ENCODE assay signal across 18 cellular contexts in the genomic region with DNA sequence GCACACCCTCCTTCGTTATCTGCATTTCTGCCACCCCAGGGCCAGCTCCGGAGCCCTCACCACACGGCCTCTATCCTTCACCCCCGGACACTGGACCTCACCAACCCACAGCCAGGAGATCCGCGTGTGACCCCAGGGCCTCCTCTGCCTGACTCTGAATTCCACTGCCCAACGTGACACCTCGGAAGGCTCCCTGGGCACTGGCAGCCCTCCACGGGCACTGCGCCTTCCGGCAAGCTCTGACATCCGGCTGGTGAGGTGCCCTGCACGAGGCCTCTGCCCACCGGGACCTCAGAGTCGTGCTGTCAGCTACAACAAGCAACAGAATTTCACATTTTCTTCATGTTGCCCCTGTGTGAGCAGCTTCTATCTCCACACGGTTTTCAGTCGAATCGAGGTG.
DNase-seq lines count a peak whose midpoint lies in the region; ATAC-seq and TF ChIP-seq lines count a peak whose summit lies in the region.
"Had no signal": no experiment of that assay in that cellular context is flagged by ENCODE, and none has a peak within 500 bp of the region (broad histone marks: within the 10 kb centered on the region; RNA-seq: fewer than 3 reads in every experiment).

No MANE protein-coding gene starts in this region.

- H2BK12ac ChIP-seq in mesenchymal stem cell (ENCODE audit: low read length in 2 of 2): no peak overlapping the region

- H2BK15ac ChIP-seq in mesenchymal stem cell (ENCODE audit: low read depth, poor library complexity, severe bottlenecking): no peak overlapping the region

- H3K4me1 Mint-ChIP-seq in MCF 10A (ENCODE audit: insufficient read depth, unreplicated experiment) (peaks cover 17% of the 10 kb centered on the region), type B pancreatic cell (ENCODE audit: unreplicated experiment) (peaks cover 10% of the 10 kb centered on the region)

- H3K27ac ChIP-seq in mammary epithelial cell (ENCODE audit: insufficient read depth, low read depth, low read length) (no peak overlapping the region), RWPE2 (ENCODE audit: poor library complexity, severe bottlenecking) (no peak overlapping the region), mesenchymal stem cell (ENCODE audit: low read length, poor library complexity, severe bottlenecking) (no peak overlapping the region)
- H3K27ac ChIP-seq: HL-60, PC-9 had no signal

- in situ Hi-C loops in mammary epithelial cell (cut with MboI; ENCODE audit: low sequenced_read_pairs in 2 of 2): no loop called here

- ATAC-seq in RWPE2 (ENCODE audit: low read depth) (no peak), HG03469 (IDR thresholded peaks at IDR 0.05; ENCODE audit: unreplicated experiment) (no peak)
- ATAC-seq: K562 had no signal

- 93% methylated on average over 18 of the region's 18 CpGs for WGBS in mammary epithelial cell (ENCODE audit: low coverage, missing lambda C conversion rate)
- WGBS in mesenchymal stem cell: 96% methylated on average over 18 of the region's 18 CpGs

- intact Hi-C loops in MCF 10A (cut with micrococcal nuclease) (no loop called here), mammary epithelial cell (cut with micrococcal nuclease) (no loop called here)

- H2AFZ ChIP-seq in mammary epithelial cell (ENCODE audit: low read depth, low read length) (no peak overlapping the region), mesenchymal stem cell (ENCODE audit: low read depth, low read length) (no peak overlapping the region)
- H2AFZ ChIP-seq: PC-9 had no signal

- POLR2A ChIA-PET in MCF 10A (lab: Yijun Ruan, JAX): no interaction called here

- CTCF ChIA-PET in MCF 10A (lab: Yijun Ruan, JAX) (interaction anchor here (1.7 kb wide), 1 partner anchor 405 kb away, joined by 4 read pairs; no protein-coding TSS in a partner anchor), mammary epithelial cell (lab: Charles Lee; ENCODE audit: low non-redundant PET) (interaction anchor here (0.6 kb wide), 1 partner anchor 10 kb away, joined by 3 read pairs; no protein-coding TSS in a partner anchor)

- H3K18ac ChIP-seq in mesenchymal stem cell (ENCODE audit: low read depth in 1 of 2, low read length in 2 of 2): no peak overlapping the region

- H3K27me3 ChIP-seq in mammary epithelial cell (ENCODE audit: insufficient read depth, low read length) (no peaks in the 10 kb centered on the region), RWPE2 (ENCODE audit: insufficient read depth, poor library complexity, severe bottlenecking) (no peaks in the 10 kb centered on the region), mesenchymal stem cell (ENCODE audit: control insufficient read depth in 1 of 2, insufficient read depth in 1 of 2, low read length in 2 of 2) (no peaks in the 10 kb centered on the region)

- H3K4me3 Mint-ChIP-seq in MCF 10A (ENCODE audit: unreplicated experiment): no peak overlapping the region
- H3K4me3 Mint-ChIP-seq in type B pancreatic cell: no peak overlapping the region
- H3K4me3 Mint-ChIP-seq: CD4-positive, alpha-beta memory T cell had no signal

- no peaks in the 10 kb centered on the region for H3K36me3 ChIP-seq in mammary epithelial cell (ENCODE audit: insufficient read depth, low read length)
- peaks cover 3% of the 10 kb centered on the region; the same call in 1 of the 2 replicates for H3K36me3 ChIP-seq in RWPE2 (ENCODE audit: low read depth)
- peaks cover 4 to 61% of the 10 kb centered on the region in 2 experiments for H3K36me3 ChIP-seq in mesenchymal stem cell (ENCODE audit: control insufficient read depth in 1 of 2, insufficient read depth in 2 of 2, low read depth in 1 of 2, low read length in 2 of 2)

- no peak overlapping the region for H2BK5ac ChIP-seq in mesenchymal stem cell (ENCODE audit: low read depth, low read length, poor library complexity, severe bottlenecking)

- BruUV-seq in MCF 10A (replicated peaks; lab: Mats Ljungman, UMichigan): no TSS peak
- BruUV-seq in mammary epithelial cell (replicated peaks; lab: Mats Ljungman, UMichigan): no TSS peak

- peaks cover 17% of the 10 kb centered on the region for H3K36me3 Mint-ChIP-seq in MCF 10A (ENCODE audit: insufficient read depth, unreplicated experiment)
- H3K36me3 Mint-ChIP-seq in type B pancreatic cell: no peaks in the 10 kb centered on the region

- H3K9ac ChIP-seq in mammary epithelial cell (ENCODE audit: insufficient read depth, low read length): no peak overlapping the region
- no peak overlapping the region for H3K9ac ChIP-seq in mesenchymal stem cell (ENCODE audit: low read length)

- H3K9me3 Mint-ChIP-seq in MCF 10A (ENCODE audit: unreplicated experiment) (no peaks in the 10 kb centered on the region), type B pancreatic cell (no peaks in the 10 kb centered on the region)
- H3K9me3 Mint-ChIP-seq: CD4-positive, alpha-beta memory T cell had no signal

- no peak overlapping the region for H4K91ac ChIP-seq in mesenchymal stem cell (ENCODE audit: low read length)

- peaks cover 9% of the 10 kb centered on the region for H3K79me2 ChIP-seq in mammary epithelial cell (ENCODE audit: insufficient read depth, low read length)

- dilution Hi-C loops in mammary epithelial cell (cut with HindIII; ENCODE audit: low sequenced_read_pairs): no loop called here

- no peak overlapping the region for H3K23ac ChIP-seq in mesenchymal stem cell (ENCODE audit: low read length in 2 of 2)

- H3K27ac Mint-ChIP-seq in MCF 10A (ENCODE audit: low read depth, unreplicated experiment): peak overlapping the region; percentile 85
- H3K27ac Mint-ChIP-seq in type B pancreatic cell: peak overlapping the region; percentile 37

- H4K20me1 ChIP-seq in mammary epithelial cell (ENCODE audit: insufficient read depth, low read length): no peaks in the 10 kb centered on the region

- H3K4me3 ChIP-seq in mammary epithelial cell (replicated peaks in 1 of 3; ENCODE audit: insufficient read depth in 1 of 3, low read depth in 2 of 3, low read length in 3 of 3) (no peak overlapping the region), RWPE2 (ENCODE audit: severe bottlenecking) (no peak overlapping the region), mesenchymal stem cell (ENCODE audit: insufficient read depth in 1 of 2, low read depth in 1 of 2, low read length in 2 of 2) (no peak overlapping the region)
- H3K4me3 ChIP-seq: K562, PC-9 had no signal

- DNase-seq in MCF 10A (ENCODE audit: unreplicated experiment) (no peak), mammary epithelial cell (no peak), RWPE2 (ENCODE audit: low spot score) (peak; percentile 35), mesenchymal stem cell (no peak), type B pancreatic cell (ENCODE audit: extremely low spot score, unreplicated experiment) (no peak), NCI-H1092 (lab: John Stamatoyannopoulos, UW) (no peak), NCI-H345 (lab: John Stamatoyannopoulos, UW) (no peak)
- DNase-seq: CD4-positive, alpha-beta memory T cell; GF-D8; GOT3; NCI-H1092 treated with DMSO at 0.1 percent for 48 hours; NCI-H1694 treated with DMSO at 0.1 percent for 48 hours; NCI-H748 treated with DMSO at 0.1 percent for 48 hours; SHP77 treated with DMSO at 0.1 percent for 48 hours had no signal

- no peaks in the 10 kb centered on the region for H3K4me1 ChIP-seq in mammary epithelial cell (ENCODE audit: insufficient read depth, low read length)
- peaks cover 6% of the 10 kb centered on the region for H3K4me1 ChIP-seq in RWPE2 (ENCODE audit: insufficient read depth, poor library complexity, severe bottlenecking)
- H3K4me1 ChIP-seq in mesenchymal stem cell (ENCODE audit: control insufficient read depth, insufficient read depth, low read depth, low read length): peaks cover 14% of the 10 kb centered on the region

- TF ChIP-seq CTCF in MCF 10A (IDR thresholded peaks at IDR 0.05; ENCODE audit: unreplicated experiment) (no peak), mammary epithelial cell (conservative IDR thresholded peaks at IDR 0.05 in 1 of 2, IDR thresholded peaks at IDR 0.05 in 1 of 2; ENCODE audit: extremely low read depth in 1 of 2, insufficient read depth in 1 of 2, low read depth in 1 of 2, low read length in 2 of 2) (no peak), RWPE2 (IDR thresholded peaks at IDR 0.05; ENCODE audit: poor library complexity, severe bottlenecking) (no peak), type B pancreatic cell (conservative IDR thresholded peaks at IDR 0.05) (no peak)

- peak overlapping the region; percentile 19 for H4K8ac ChIP-seq in mesenchymal stem cell (ENCODE audit: low read length)

- no peak overlapping the region for H2AK5ac ChIP-seq in mesenchymal stem cell (ENCODE audit: low read length, severe bottlenecking)

- H3K4ac ChIP-seq in mesenchymal stem cell (ENCODE audit: low read depth in 1 of 2, low read length in 2 of 2): no peak overlapping the region

- no peak overlapping the region for H3K14ac ChIP-seq in mesenchymal stem cell (ENCODE audit: low read length in 2 of 2)

- H3K27me3 Mint-ChIP-seq in MCF 10A (ENCODE audit: insufficient read depth, unreplicated experiment) (no peaks in the 10 kb centered on the region), type B pancreatic cell (no peaks in the 10 kb centered on the region)
- H3K27me3 Mint-ChIP-seq: CD4-positive, alpha-beta memory T cell had no signal

- H2BK120ac ChIP-seq in mesenchymal stem cell (ENCODE audit: low read depth, low read length): no peak overlapping the region

- peaks cover 51% of the 10 kb centered on the region for H3K79me1 ChIP-seq in mesenchymal stem cell (replicated peaks; ENCODE audit: low read length, poor library complexity, severe bottlenecking)

- H3K9me3 ChIP-seq in mammary epithelial cell (replicated peaks; ENCODE audit: insufficient read depth, low read length) (no peaks in the 10 kb centered on the region), RWPE2 (ENCODE audit: severe bottlenecking) (no peaks in the 10 kb centered on the region), mesenchymal stem cell (ENCODE audit: control insufficient read depth, low read length) (no peaks in the 10 kb centered on the region)

- H3K4me2 ChIP-seq in mammary epithelial cell (ENCODE audit: insufficient read depth, low read depth, low read length) (no peak overlapping the region), mesenchymal stem cell (ENCODE audit: low read length, poor library complexity, severe bottlenecking) (no peak overlapping the region)
- H3K4me2 ChIP-seq: PC-9 had no signal
